ENCODE assay signal across 24 cellular contexts in the genomic region with DNA sequence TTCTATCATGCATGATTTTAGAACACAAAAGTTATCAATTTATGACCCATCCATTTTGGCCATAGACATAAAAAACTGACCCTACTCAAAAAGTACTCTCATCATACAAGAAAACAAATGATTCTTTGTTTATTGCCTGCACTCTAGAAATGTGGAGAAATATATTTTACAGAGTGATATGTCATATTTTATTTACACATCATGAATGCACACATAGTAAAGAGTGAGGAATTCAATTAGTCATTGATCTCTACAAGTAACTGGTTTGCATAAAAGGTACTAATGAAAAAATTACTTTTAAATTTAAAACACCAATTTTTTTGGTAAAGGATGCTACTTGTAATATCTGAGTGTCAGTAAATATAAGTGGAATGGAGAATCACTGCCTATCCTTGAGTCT.
DNase-seq lines count a peak whose midpoint lies in the region; ATAC-seq, FAIRE-seq and TF ChIP-seq lines count a peak whose summit lies in the region.
"Had no signal": no experiment of that assay in that cellular context is flagged by ENCODE, and none has a peak within 500 bp of the region (broad histone marks: within the 10 kb centered on the region; RNA-seq: fewer than 3 reads in every experiment).

No MANE protein-coding gene starts in this region.

- no peaks in the 10 kb centered on the region for H3F3A ChIP-seq in PC-3 (ENCODE audit: low read length, unreplicated experiment)

- no peaks in the 10 kb centered on the region for H3K9me3 ChIP-seq in PC-3 (ENCODE audit: low read length)
- H3K9me3 ChIP-seq: BE2C, BLaER1 had no signal

- H3K27ac ChIP-seq in PC-3 (ENCODE audit: low read length) (no peak overlapping the region), foreskin keratinocyte (no peak overlapping the region)
- H3K27ac ChIP-seq: BLaER1 had no signal

- ATAC-seq in PC-3 (peak; percentile 76), foreskin keratinocyte (peak; percentile 16), HG03095 (IDR thresholded peaks at IDR 0.05; ENCODE audit: unreplicated experiment) (no peak)

- no peaks in the 10 kb centered on the region for H3K79me2 ChIP-seq in PC-3 (ENCODE audit: low read length)

- no peak overlapping the region for H3K4me2 ChIP-seq in PC-3 (ENCODE audit: low read length)
- H3K4me2 ChIP-seq: BLaER1 had no signal

- TF ChIP-seq CTCF in PC-3 (conservative IDR thresholded peaks at IDR 0.05; ENCODE audit: low read depth, low read length) (no peak), bronchial epithelial cell (IDR thresholded peaks at IDR 0.05; ENCODE audit: insufficient read depth, low read length, severe bottlenecking) (no peak), foreskin keratinocyte (conservative IDR thresholded peaks at IDR 0.05) (no peak)

- H3K4me3 ChIP-seq in PC-3 (ENCODE audit: low read length) = no peak overlapping the region
- no peak overlapping the region for H3K4me3 ChIP-seq in bronchial epithelial cell (ENCODE audit: low read depth, low read length)
- H3K4me3 ChIP-seq: BLaER1 had no signal

- no peak overlapping the region for H3K9ac ChIP-seq in PC-3 (ENCODE audit: low read length)
- H3K9ac ChIP-seq: BLaER1 had no signal

- H3K36me3 ChIP-seq in PC-3 (ENCODE audit: low read depth, low read length) = no peaks in the 10 kb centered on the region
- no peaks in the 10 kb centered on the region for H3K36me3 ChIP-seq in bronchial epithelial cell (ENCODE audit: control insufficient read depth, insufficient read depth, low read length)
- H3K36me3 ChIP-seq: BE2C, BLaER1 had no signal

- POLR2A ChIA-PET in PC-3 (lab: Charles Lee; ENCODE audit: unreplicated experiment) = no interaction called here

- H2AFZ ChIP-seq in PC-3 (ENCODE audit: low read length) = no peak overlapping the region

- H3K4me1 ChIP-seq in PC-3 (ENCODE audit: insufficient read depth, low read length) (peaks cover 8% of the 10 kb centered on the region), foreskin keratinocyte (peaks cover 4% of the 10 kb centered on the region)
- H3K4me1 ChIP-seq: BE2C, BLaER1 had no signal

- CTCF ChIA-PET in PC-3 (lab: Charles Lee) = no interaction called here

- H3K27me3 ChIP-seq in PC-3 (ENCODE audit: low read length) = no peaks in the 10 kb centered on the region
- no peaks in the 10 kb centered on the region for H3K27me3 ChIP-seq in bronchial epithelial cell (ENCODE audit: control insufficient read depth, insufficient read depth, low read length)
- H3K27me3 ChIP-seq in foreskin keratinocyte = no peaks in the 10 kb centered on the region
- H3K27me3 ChIP-seq: BE2C, BLaER1 had no signal

- FAIRE-seq in bronchial epithelial cell (lab: Jason Lieb, UNC) = no peak
- FAIRE-seq: A204.1, G401.6, GM12891 had no signal

- H3K9me2 ChIP-seq in PC-3 (replicated peaks; ENCODE audit: low read length) = no peaks in the 10 kb centered on the region

- BruUV-seq in PC-3 (replicated peaks; lab: Mats Ljungman, UMichigan) = no TSS peak

- no peaks in the 10 kb centered on the region for H4K20me1 ChIP-seq in PC-3 (ENCODE audit: low read length)
- H4K20me1 ChIP-seq: BLaER1 had no signal

- peak; percentile 30 for DNase-seq in PC-3
- peak; percentile 62 for DNase-seq in bronchial epithelial cell (ENCODE audit: low read depth)
- DNase-seq in foreskin keratinocyte = no peak
- DNase-seq in T-helper 1 cell = no peak
- no peak for DNase-seq in NCI-H1092 treated with DMSO at 0.1 percent for 48 hours (lab: John Stamatoyannopoulos, UW)
- DNase-seq: 8988T; ACHN; BE2C; C1 segment of cervical spinal cord; CD4-positive, CD25-positive, alpha-beta regulatory T cell; CD8-positive, alpha-beta memory T cell; COR-L47; DMS 273 treated with DMSO at 0.1 percent for 48 hours; DMS153; DMS53; DMS79; DND-41; EL; GF-D8 had no signal

- intact Hi-C loops in PC-3 (cut with micrococcal nuclease) = loop anchor here (2.0 to 10.0 kb wide), 2 partner anchors 173 to 361 kb away; no protein-coding TSS in a partner anchor

Comparison
In these comparisons a context has a peak if more than half of its experiments do, and no peak if none do; other contexts are left out.
1. DNase-seq: peak in PC-3 (single experiment) and bronchial epithelial cell (single experiment); none in foreskin keratinocyte (0 of 2), T-helper 1 cell (0 of 5) and NCI-H1092 treated with DMSO at 0.1 percent for 48 hours (single experiment).